Comparison of ENCODE assay signal across 8 cellular contexts in genomic region chr13:75762967-75763366, GRCh38.
DNase-seq lines count a peak whose midpoint lies in the region; ATAC-seq and TF ChIP-seq lines count a peak whose summit lies in the region.

No MANE protein-coding gene starts in this region.

- H3K4me2 ChIP-seq in hepatocyte = peak overlapping the region; percentile 74

- H3K4me1 ChIP-seq in Peyer's patch = peaks cover 0 to 6% (median 2%) of the 10 kb centered on the region in 4 donors
- H3K4me1 ChIP-seq in hepatocyte (ENCODE audit: insufficient read depth) = peaks cover 25% of the 10 kb centered on the region
- peaks cover 9 to 40% of the 10 kb centered on the region in 2 donors for H3K4me1 ChIP-seq in thoracic aorta (ENCODE audit: control insufficient read depth in 1 of 2, low read depth in 2 of 2)

- H3K36me3 ChIP-seq in Peyer's patch (no peaks in the 10 kb centered on the region), hepatocyte (replicated peaks; ENCODE audit: insufficient read depth, low read depth) (no peaks in the 10 kb centered on the region), thoracic aorta (no peaks in the 10 kb centered on the region)

- WGBS in hepatocyte (ENCODE audit: low lambda C conversion rate, missing lambda C conversion rate) = 89% methylated on average over 2 of the region's 2 CpGs

- no peak for TF ChIP-seq POLR2A in Peyer's patch (IDR thresholded peaks at IDR 0.05)

- peaks cover 40% of the 10 kb centered on the region for H3K4me1 Mint-ChIP-seq in activated CD4-positive, alpha-beta T cell treated with anti-CD3 and anti-CD28 coated beads, Interleukin-2, amount 10 ng/mL, durations not matched to agents 24 days and 14 days

- H3K9me2 ChIP-seq in hepatocyte (replicated peaks; ENCODE audit: insufficient read depth) = no peaks in the 10 kb centered on the region

- no peak for DNase-seq in activated CD4-positive, alpha-beta T cell treated with anti-CD3 and anti-CD28 coated beads, Interleukin-2, amount 10 ng/mL, durations not matched to agents 24 days and 14 days
- no peak for DNase-seq in activated CD4-positive, alpha-beta T cell treated with anti-CD3 and anti-CD28 coated beads, Interleukin-2, amount 50 U/mL, for 4 hours
- DNase-seq in Peyer's patch (no peak), hepatocyte (ENCODE audit: low spot score) (no peak), thoracic aorta (ENCODE audit: low spot score) (no peak), sciatic nerve (ENCODE audit: low spot score) (no peak), NCI-H128 (lab: John Stamatoyannopoulos, UW; ENCODE audit: unreplicated experiment) (no peak)

- H3K27ac ChIP-seq in Peyer's patch (peak overlapping the region; percentile 39 to 87 (median 76)), hepatocyte (peak overlapping the region; percentile 95), thoracic aorta (peak overlapping the region; percentile 73 to 86)

- peaks cover 13% of the 10 kb centered on the region for H3K9me3 Mint-ChIP-seq in activated CD4-positive, alpha-beta T cell treated with anti-CD3 and anti-CD28 coated beads, Interleukin-2, amount 10 ng/mL, durations not matched to agents 24 days and 14 days

- peak overlapping the region; percentile 87 for H3K27ac Mint-ChIP-seq in activated CD4-positive, alpha-beta T cell treated with anti-CD3 and anti-CD28 coated beads, Interleukin-2, amount 10 ng/mL, durations not matched to agents 24 days and 14 days

- no peak overlapping the region for H2AFZ ChIP-seq in hepatocyte

- H3K36me3 Mint-ChIP-seq in activated CD4-positive, alpha-beta T cell treated with anti-CD3 and anti-CD28 coated beads, Interleukin-2, amount 10 ng/mL, durations not matched to agents 24 days and 14 days (ENCODE audit: low read depth) = peaks cover 15% of the 10 kb centered on the region

- H3K9me3 ChIP-seq in Peyer's patch (no peaks in the 10 kb centered on the region), hepatocyte (ENCODE audit: low read depth) (no peaks in the 10 kb centered on the region), thoracic aorta (no peaks in the 10 kb centered on the region)

- no peaks in the 10 kb centered on the region for H3K27me3 ChIP-seq in Peyer's patch
- H3K27me3 ChIP-seq in hepatocyte = no peaks in the 10 kb centered on the region
- no peaks in the 10 kb centered on the region for H3K27me3 ChIP-seq in thoracic aorta (replicated peaks; ENCODE audit: insufficient read depth)

- H3K4me3 ChIP-seq in Peyer's patch (peak overlapping the region in 3 of 4 donors; percentile 26 to 59 (median 54)), hepatocyte (peak overlapping the region; percentile 25), thoracic aorta (peak overlapping the region; percentile 63)

- H3K4me3 Mint-ChIP-seq in activated CD4-positive, alpha-beta T cell treated with anti-CD3 and anti-CD28 coated beads, Interleukin-2, amount 10 ng/mL, durations not matched to agents 24 days and 14 days = peak overlapping the region; percentile 81

- TF ChIP-seq CTCF in Peyer's patch (IDR thresholded peaks at IDR 0.05) (no peak), hepatocyte (IDR thresholded peaks at IDR 0.05; ENCODE audit: poor library complexity) (no peak), thoracic aorta (IDR thresholded peaks at IDR 0.05) (no peak)

- no peaks in the 10 kb centered on the region for H3K27me3 Mint-ChIP-seq in activated CD4-positive, alpha-beta T cell treated with anti-CD3 and anti-CD28 coated beads, Interleukin-2, amount 10 ng/mL, durations not matched to agents 24 days and 14 days

- intact Hi-C loops in activated CD4-positive, alpha-beta T cell treated with anti-CD3 and anti-CD28 coated beads, Interleukin-2, amount 10 ng/mL, durations not matched to agents 24 days and 14 days (cut with micrococcal nuclease) = loop anchor here (1.0 to 10.0 kb wide), 8 partner anchors 8 to 1124 kb away; partner anchors contain the start of genes KCTD12, LMO7 and UCHL3
- intact Hi-C loops in sciatic nerve (cut with DNase I) = no loop called here

- no peak for ATAC-seq in thoracic aorta (ENCODE audit: insufficient number of reproducible peaks, low FRiP score, low read depth)
- no peak for ATAC-seq in sciatic nerve
- no peak for ATAC-seq in activated CD4-positive, CD25-positive, alpha-beta regulatory T cell treated with anti-CD3 and anti-CD28 coated beads, Interleukin-2, amount 50 U/mL, for 24 hours

- H3K79me2 ChIP-seq in hepatocyte = peaks cover 70% of the 10 kb centered on the region

- no peaks in the 10 kb centered on the region for H4K20me1 ChIP-seq in hepatocyte (ENCODE audit: insufficient read depth, poor library complexity, severe bottlenecking)
